11 cellular contexts compared by ENCODE assay signal in genomic region chr3:10707089-10707983, GRCh38.
DNase-seq lines count a peak whose midpoint lies in the region; ATAC-seq and TF ChIP-seq lines count a peak whose summit lies in the region.
"Had no signal": no experiment of that assay in that cellular context is flagged by ENCODE, and none has a peak within 500 bp of the region (broad histone marks: within the 10 kb centered on the region; RNA-seq: fewer than 3 reads in every experiment).

No MANE protein-coding gene starts in this region.

- H3K4me1 ChIP-seq in iPS DF 6.9 (ENCODE audit: control insufficient read depth, insufficient read depth, low read length) (peaks cover 4% of the 10 kb centered on the region; the same call in 1 of the 2 replicates), spleen (peaks cover 0 to 13% (median 6%) of the 10 kb centered on the region in 6 donors)

- H3K27ac ChIP-seq in WERI-Rb-1, result no peak overlapping the region
- H3K27ac ChIP-seq in iPS DF 6.9 (ENCODE audit: low read length), result no peak overlapping the region
- H3K27ac ChIP-seq in spleen, result no peak overlapping the region

- peak; percentile 5 for DNase-seq in NCI-H2227 (lab: John Stamatoyannopoulos, UW; ENCODE audit: unreplicated experiment)
- no peak for DNase-seq in NCI-H2227 treated with DMSO at 0.1 percent for 48 hours (lab: John Stamatoyannopoulos, UW)
- no peak for DNase-seq in WERI-Rb-1
- no peak for DNase-seq in iPS DF 6.9 (ENCODE audit: low read depth, low spot score)
- no peak for DNase-seq in spleen
- DNase-seq in anterior cingulate cortex (lab: John Stamatoyannopoulos, UW), result no peak
- DNase-seq: NCI-H1694; stimulated activated CD8-positive, alpha-beta memory T cell treated with anti-CD3 and anti-CD28 coated beads, Interleukin-4, amount 100 ng/mL, for 48 hours had no signal

- peak overlapping the region; percentile 32 for H3K4me3 ChIP-seq in WERI-Rb-1 (ENCODE audit: low read depth, low read length)
- peak overlapping the region; percentile 50; the same call in 1 of the 2 replicates for H3K4me3 ChIP-seq in iPS DF 6.9 (ENCODE audit: low read length)
- peak overlapping the region in 5 of 8 donors; percentile 13 to 52 (median 19) for H3K4me3 ChIP-seq in spleen

- WGBS in iPS DF 6.9 (ENCODE audit: insufficient coverage, insufficient read length), result no CpG with 5 or more reads among the region's 68 CpGs
- 5 to 14% (median 8%) methylated on average over 26 to 68 of the region's 68 CpGs for WGBS in spleen, 5 donors

- TF ChIP-seq CTCF in WERI-Rb-1 (IDR thresholded peaks at IDR 0.05; ENCODE audit: low read depth, low read length) (0 out of 2 replicates have a peak, but pooled peaks have one; percentile 0), spleen (IDR thresholded peaks at IDR 0.05 in 8 of 11, conservative IDR thresholded peaks at IDR 0.05 in 3 of 11) (no peak)

- TF ChIP-seq POLR2A in spleen (IDR thresholded peaks at IDR 0.05), result no peak

- intact Hi-C loops in spleen (cut with DNase I; ENCODE audit: low total_unique reads), result no loop called here

- H3K9me3 ChIP-seq in WERI-Rb-1 (ENCODE audit: severe bottlenecking) (no peaks in the 10 kb centered on the region), iPS DF 6.9 (ENCODE audit: control insufficient read depth, insufficient read depth, low read length) (no peaks in the 10 kb centered on the region), spleen (no peaks in the 10 kb centered on the region)

- peaks cover 22% of the 10 kb centered on the region for H3K27me3 ChIP-seq in WERI-Rb-1 (ENCODE audit: insufficient read depth, low read depth, severe bottlenecking)
- H3K27me3 ChIP-seq in iPS DF 6.9 (ENCODE audit: control insufficient read depth, insufficient read depth, low read length), result peaks cover 20% of the 10 kb centered on the region
- peaks cover 3 to 100% (median 52%) of the 10 kb centered on the region in 7 donors for H3K27me3 ChIP-seq in spleen (replicated peaks in 1 of 7)

- no peaks in the 10 kb centered on the region for H3K36me3 ChIP-seq in WERI-Rb-1
- H3K36me3 ChIP-seq in iPS DF 6.9 (ENCODE audit: control insufficient read depth, insufficient read depth, low read length), result no peaks in the 10 kb centered on the region
- H3K36me3 ChIP-seq in spleen, result no peaks in the 10 kb centered on the region

- ATAC-seq in GM18858 (IDR thresholded peaks at IDR 0.05; ENCODE audit: unreplicated experiment) (no peak), HG02938 (IDR thresholded peaks at IDR 0.05; ENCODE audit: unreplicated experiment) (no peak)
- ATAC-seq: sciatic nerve had no signal
